9 cellular contexts compared by ENCODE assay signal in the genomic region with DNA sequence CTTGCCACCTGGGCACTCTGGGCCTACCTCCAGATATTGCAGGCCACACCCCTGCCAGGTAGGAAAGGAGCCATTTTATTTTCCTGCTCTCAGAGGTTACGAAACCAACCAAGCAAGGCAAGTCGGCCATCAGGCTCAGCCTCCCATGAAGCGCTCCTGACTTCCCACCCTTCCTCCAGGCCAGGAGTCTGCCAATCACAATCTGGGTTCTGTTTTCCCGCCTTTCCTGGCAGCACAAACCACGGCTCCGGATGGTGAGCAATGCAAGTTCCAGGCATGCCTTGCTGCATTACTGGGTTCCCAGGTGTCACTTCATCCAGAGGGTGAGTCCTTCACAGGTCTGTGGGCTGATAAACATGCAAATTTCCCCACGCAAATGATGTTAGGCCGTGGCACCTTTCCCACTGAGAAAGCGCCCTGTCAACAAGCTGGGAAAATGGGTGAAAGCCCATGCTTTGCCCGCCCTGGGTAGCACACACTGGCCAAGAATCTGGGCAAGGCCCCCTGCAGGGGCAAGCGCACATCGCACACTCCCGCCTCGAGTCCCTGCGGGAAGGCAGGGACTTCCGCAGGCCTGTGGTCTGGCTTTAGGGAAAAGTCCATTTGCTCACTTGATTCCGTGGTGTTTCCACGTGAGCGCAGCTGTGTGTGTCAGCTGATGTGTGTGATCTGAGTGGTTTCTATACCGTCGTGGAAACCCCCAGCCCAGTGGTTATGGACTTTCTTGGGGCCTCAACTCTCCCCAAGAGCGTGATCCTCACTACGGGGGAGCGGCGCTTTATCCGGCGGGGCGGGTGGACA.
DNase-seq lines count a peak whose midpoint lies in the region; ATAC-seq and TF ChIP-seq lines count a peak whose summit lies in the region.
"Had no signal": no experiment of that assay in that cellular context is flagged by ENCODE, and none has a peak within 500 bp of the region (broad histone marks: within the 10 kb centered on the region; RNA-seq: fewer than 3 reads in every experiment).

No MANE protein-coding gene starts in this region.

- H3K27ac Mint-ChIP-seq in activated naive CD4-positive, alpha-beta T cell treated with anti-CD3 and anti-CD28 coated beads, Interleukin-2, amount 50 U/mL, for 72 hours: no peak overlapping the region
- H3K27ac Mint-ChIP-seq in immature natural killer cell: no peak overlapping the region

- no peaks in the 10 kb centered on the region for H3K27me3 ChIP-seq in SK-N-SH (ENCODE audit: insufficient read depth)
- peaks cover 0 to 19% (median 5%) of the 10 kb centered on the region in 3 donors for H3K27me3 ChIP-seq in stomach

- no peaks in the 10 kb centered on the region for H3K36me3 ChIP-seq in SK-N-SH (replicated peaks in 1 of 2; ENCODE audit: control insufficient read depth in 1 of 2, insufficient read depth in 2 of 2, low read length in 1 of 2)
- H3K36me3 ChIP-seq in stomach: no peaks in the 10 kb centered on the region

- TF ChIP-seq RAD21 in SK-N-SH (IDR thresholded peaks at IDR 0.05; ENCODE audit: low read length): no peak

- peak overlapping the region in 3 of 5 donors; percentile 25 to 53 (median 50) for H3K4me3 Mint-ChIP-seq in immature natural killer cell

- no peaks in the 10 kb centered on the region for H3K9me2 ChIP-seq in SK-N-SH

- H3K9me3 ChIP-seq in SK-N-SH (no peaks in the 10 kb centered on the region), stomach (no peaks in the 10 kb centered on the region)

- peaks cover 4 to 6% of the 10 kb centered on the region in 2 donors for H3K4me1 Mint-ChIP-seq in immature natural killer cell

- TF ChIP-seq CTCF in SK-N-SH (IDR thresholded peaks at IDR 0.05) (peak; percentile 10; the same call in 1 of the 2 replicates), stomach (IDR thresholded peaks at IDR 0.05) (no peak)

- no peak overlapping the region for H2AFZ ChIP-seq in SK-N-SH (ENCODE audit: low read depth)

- WGBS in SK-N-SH (ENCODE audit: low lambda C conversion rate): 95% methylated on average over 21 of the region's 28 CpGs
- 63 to 74% (median 71%) methylated on average over 25 to 28 of the region's 28 CpGs for WGBS in stomach, 5 donors

- H3K4me1 ChIP-seq in SK-N-SH (ENCODE audit: control insufficient read depth in 1 of 2, insufficient read depth in 2 of 2, low read depth in 1 of 2, low read length in 1 of 2): peaks cover 0 to 36% of the 10 kb centered on the region in 2 experiments; a peak in 2 of 4 replicates
- peaks cover 42 to 82% (median 68%) of the 10 kb centered on the region in 4 donors for H3K4me1 ChIP-seq in stomach

- ATAC-seq in SK-N-SH treated with all-trans-retinoic acid at 6 μM for 48 hours: no peak
- peak; percentile 12 to 42 for ATAC-seq in activated naive CD4-positive, alpha-beta T cell treated with anti-CD3 and anti-CD28 coated beads, Interleukin-2, amount 50 U/mL, for 72 hours
- no peak for ATAC-seq in GM18502 (IDR thresholded peaks at IDR 0.05; ENCODE audit: poor library complexity, unreplicated experiment)

- H4K20me1 ChIP-seq in SK-N-SH (ENCODE audit: insufficient read depth): no peaks in the 10 kb centered on the region

- H3K4me3 ChIP-seq in SK-N-SH (ENCODE audit: low read depth in 2 of 2, low read length in 1 of 2): no peak overlapping the region
- H3K4me3 ChIP-seq in stomach: peak overlapping the region; percentile 42 to 54 (median 48)

- DNase-seq in SK-N-SH (peak; percentile 48), immature natural killer cell (no peak), stomach (peak; percentile 79), SIG-M5 treated with dmso at 0.1 percent for 504 hours (lab: John Stamatoyannopoulos, UW; ENCODE audit: unreplicated experiment) (no peak)
- no peak for DNase-seq in activated naive CD4-positive, alpha-beta T cell treated with anti-CD3 and anti-CD28 coated beads, Interleukin-2, amount 50 U/mL, for 72 hours (ENCODE audit: low spot score in 2 of 2)
- DNase-seq in stimulated activated naive CD4-positive, alpha-beta T cell treated with Interleukin-2 at 50 U/mL for 16 hours (lab: John Stamatoyannopoulos, UW): no peak
- DNase-seq: NCI-H1092 treated with DMSO at 0.1 percent for 48 hours had no signal

- H3K79me2 ChIP-seq in SK-N-SH (ENCODE audit: insufficient read depth): no peaks in the 10 kb centered on the region

- H3K27ac ChIP-seq in SK-N-SH (ENCODE audit: low read depth in 2 of 2, low read length in 1 of 2) (peak overlapping the region in 1 of 2 experiments; percentile 68; a peak in 2 of 4 replicates), stomach (peak overlapping the region; percentile 89 to 93 (median 91))

- no peaks in the 10 kb centered on the region for H3K9me3 Mint-ChIP-seq in activated naive CD4-positive, alpha-beta T cell treated with anti-CD3 and anti-CD28 coated beads, Interleukin-2, amount 50 U/mL, for 72 hours
- H3K9me3 Mint-ChIP-seq in immature natural killer cell: peaks cover 0 to 2% (median 0%) of the 10 kb centered on the region in 6 donors

- intact Hi-C loops in stomach (cut with DNase I; ENCODE audit: low total_unique reads): loop anchor here (5.0 kb wide), 1 partner anchor 65 kb away; no protein-coding TSS in a partner anchor

- H3K36me3 Mint-ChIP-seq in activated naive CD4-positive, alpha-beta T cell treated with anti-CD3 and anti-CD28 coated beads, Interleukin-2, amount 50 U/mL, for 72 hours: no peaks in the 10 kb centered on the region
- no peaks in the 10 kb centered on the region for H3K36me3 Mint-ChIP-seq in immature natural killer cell

- TF ChIP-seq POLR2A in stomach (IDR thresholded peaks at IDR 0.05): no peak

- peaks cover 5 to 12% (median 9%) of the 10 kb centered on the region in 3 donors for H3K27me3 Mint-ChIP-seq in immature natural killer cell (ENCODE audit: low read depth in 3 of 3)

- peaks cover 23% of the 10 kb centered on the region for H3F3A ChIP-seq in SK-N-SH (replicated peaks; ENCODE audit: insufficient read depth)

- peak overlapping the region; percentile 18; the same call in 1 of the 2 replicates for H3K4me2 ChIP-seq in SK-N-SH

- POLR2A ChIA-PET in SK-N-SH (lab: Yijun Ruan, JAX): no interaction called here

- TF ChIP-seq EP300 in SK-N-SH (IDR thresholded peaks at IDR 0.05; ENCODE audit: borderline replicate concordance in 1 of 2, low read depth in 1 of 2, low read length in 1 of 2) (no peak), stomach (IDR thresholded peaks at IDR 0.05) (no peak)

- CTCF ChIA-PET in SK-N-SH (lab: Yijun Ruan, JAX): interaction anchor here (0.5 to 18.5 kb wide), 2 partner anchors 93 to 167 kb away, joined by 3 to 375 read pairs; a partner anchor contains a TSS

- H3K9ac ChIP-seq in SK-N-SH: peak overlapping the region; percentile 40; the same call in 1 of the 2 replicates

TF ChIP-seq in SK-N-SH, 30 proteins besides CTCF, POLR2A, EP300 and RAD21 (continues in another document):
- TF ChIP-seq, protein P1, sequence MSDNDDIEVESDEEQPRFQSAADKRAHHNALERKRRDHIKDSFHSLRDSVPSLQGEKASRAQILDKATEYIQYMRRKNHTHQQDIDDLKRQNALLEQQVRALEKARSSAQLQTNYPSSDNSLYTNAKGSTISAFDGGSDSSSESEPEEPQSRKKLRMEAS (IDR thresholded peaks at IDR 0.05; ENCODE audit: low read depth): no peak
- no peak for TF ChIP-seq MEF2A (IDR thresholded peaks at IDR 0.05; ENCODE audit: borderline replicate concordance, low read depth)
- TF ChIP-seq TCF12 (IDR thresholded peaks at IDR 0.05): no peak
- TF ChIP-seq NFIC (IDR thresholded peaks at IDR 0.05; ENCODE audit: borderline replicate concordance): no peak
- TF ChIP-seq, protein P2, sequence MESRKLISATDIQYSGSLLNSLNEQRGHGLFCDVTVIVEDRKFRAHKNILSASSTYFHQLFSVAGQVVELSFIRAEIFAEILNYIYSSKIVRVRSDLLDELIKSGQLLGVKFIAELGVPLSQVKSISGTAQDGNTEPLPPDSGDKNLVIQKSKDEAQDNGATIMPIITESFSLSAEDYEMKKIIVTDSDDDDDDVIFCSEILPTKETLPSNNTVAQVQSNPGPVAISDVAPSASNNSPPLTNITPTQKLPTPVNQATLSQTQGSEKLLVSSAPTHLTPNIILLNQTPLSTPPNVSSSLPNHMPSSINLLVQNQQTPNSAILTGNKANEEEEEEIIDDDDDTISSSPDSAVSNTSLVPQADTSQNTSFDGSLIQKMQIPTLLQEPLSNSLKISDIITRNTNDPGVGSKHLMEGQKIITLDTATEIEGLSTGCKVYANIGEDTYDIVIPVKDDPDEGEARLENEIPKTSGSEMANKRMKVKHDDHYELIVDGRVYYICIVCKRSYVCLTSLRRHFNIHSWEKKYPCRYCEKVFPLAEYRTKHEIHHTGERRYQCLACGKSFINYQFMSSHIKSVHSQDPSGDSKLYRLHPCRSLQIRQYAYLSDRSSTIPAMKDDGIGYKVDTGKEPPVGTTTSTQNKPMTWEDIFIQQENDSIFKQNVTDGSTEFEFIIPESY (IDR thresholded peaks at IDR 0.05; ENCODE audit: borderline replicate concordance, low read depth): no peak
- no peak for TF ChIP-seq JUND (IDR thresholded peaks at IDR 0.05)
- no peak for TF ChIP-seq RXRA (IDR thresholded peaks at IDR 0.05; ENCODE audit: borderline replicate concordance, low read depth)

TF ChIP-seq in SK-N-SH treated with all-trans-retinoic acid at 6 μM for 48 hours, 23 proteins besides CTCF, POLR2A, EP300 and RAD21 (continues in another document):
- no peak for TF ChIP-seq ISL1 (CRISPR knock-in tag; IDR thresholded peaks at IDR 0.05)
- TF ChIP-seq PPARA (CRISPR knock-in tag; IDR thresholded peaks at IDR 0.05; ENCODE audit: borderline replicate concordance): no peak
- no peak for TF ChIP-seq ARNTL (CRISPR knock-in tag; IDR thresholded peaks at IDR 0.05; ENCODE audit: borderline replicate concordance, low read depth)
- TF ChIP-seq BACH2 (CRISPR knock-in tag; IDR thresholded peaks at IDR 0.05; ENCODE audit: borderline replicate concordance): no peak
- TF ChIP-seq, protein P3, sequence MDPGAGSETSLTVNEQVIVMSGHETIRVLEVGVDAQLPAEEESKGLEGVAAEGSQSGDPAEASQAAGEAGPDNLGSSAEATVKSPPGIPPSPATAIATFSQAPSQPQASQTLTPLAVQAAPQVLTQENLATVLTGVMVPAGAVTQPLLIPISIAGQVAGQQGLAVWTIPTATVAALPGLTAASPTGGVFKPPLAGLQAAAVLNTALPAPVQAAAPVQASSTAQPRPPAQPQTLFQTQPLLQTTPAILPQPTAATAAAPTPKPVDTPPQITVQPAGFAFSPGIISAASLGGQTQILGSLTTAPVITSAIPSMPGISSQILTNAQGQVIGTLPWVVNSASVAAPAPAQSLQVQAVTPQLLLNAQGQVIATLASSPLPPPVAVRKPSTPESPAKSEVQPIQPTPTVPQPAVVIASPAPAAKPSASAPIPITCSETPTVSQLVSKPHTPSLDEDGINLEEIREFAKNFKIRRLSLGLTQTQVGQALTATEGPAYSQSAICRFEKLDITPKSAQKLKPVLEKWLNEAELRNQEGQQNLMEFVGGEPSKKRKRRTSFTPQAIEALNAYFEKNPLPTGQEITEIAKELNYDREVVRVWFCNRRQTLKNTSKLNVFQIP (CRISPR knock-in tag; IDR thresholded peaks at IDR 0.05; ENCODE audit: borderline replicate concordance, low read depth): no peak

Comparison
In these comparisons a context has a peak if more than half of its experiments do, and no peak if none do; other contexts are left out.
1. DNase-seq: peak in SK-N-SH (single experiment) and stomach (single experiment); none in activated naive CD4-positive, alpha-beta T cell treated with anti-CD3 and anti-CD28 coated beads, Interleukin-2, amount 50 U/mL, for 72 hours (0 of 2), immature natural killer cell (0 of 3), stimulated activated naive CD4-positive, alpha-beta T cell treated with Interleukin-2 at 50 U/mL for 16 hours (single experiment) and SIG-M5 treated with dmso at 0.1 percent for 504 hours (single experiment).
2. H3K4me3 ChIP-seq: peak in stomach (4 of 4); none in SK-N-SH (0 of 2).
3. ATAC-seq: peak in activated naive CD4-positive, alpha-beta T cell treated with anti-CD3 and anti-CD28 coated beads, Interleukin-2, amount 50 U/mL, for 72 hours (2 of 2); none in SK-N-SH treated with all-trans-retinoic acid at 6 μM for 48 hours (single experiment) and GM18502 (single experiment).